ENCODE assay signal across 1 cellular context in genomic region chr20:62832951-62833391, GRCh38.
TF ChIP-seq lines count a peak whose summit lies in the region.

No MANE protein-coding gene starts in this region.

TF ChIP-seq in K562, 482 proteins besides CTCF, POLR2A, EP300 and RAD21:
- TF ChIP-seq ZNF57 (CRISPR knock-in tag; IDR thresholded peaks at IDR 0.05) = no peak
- TF ChIP-seq, protein P1, sequence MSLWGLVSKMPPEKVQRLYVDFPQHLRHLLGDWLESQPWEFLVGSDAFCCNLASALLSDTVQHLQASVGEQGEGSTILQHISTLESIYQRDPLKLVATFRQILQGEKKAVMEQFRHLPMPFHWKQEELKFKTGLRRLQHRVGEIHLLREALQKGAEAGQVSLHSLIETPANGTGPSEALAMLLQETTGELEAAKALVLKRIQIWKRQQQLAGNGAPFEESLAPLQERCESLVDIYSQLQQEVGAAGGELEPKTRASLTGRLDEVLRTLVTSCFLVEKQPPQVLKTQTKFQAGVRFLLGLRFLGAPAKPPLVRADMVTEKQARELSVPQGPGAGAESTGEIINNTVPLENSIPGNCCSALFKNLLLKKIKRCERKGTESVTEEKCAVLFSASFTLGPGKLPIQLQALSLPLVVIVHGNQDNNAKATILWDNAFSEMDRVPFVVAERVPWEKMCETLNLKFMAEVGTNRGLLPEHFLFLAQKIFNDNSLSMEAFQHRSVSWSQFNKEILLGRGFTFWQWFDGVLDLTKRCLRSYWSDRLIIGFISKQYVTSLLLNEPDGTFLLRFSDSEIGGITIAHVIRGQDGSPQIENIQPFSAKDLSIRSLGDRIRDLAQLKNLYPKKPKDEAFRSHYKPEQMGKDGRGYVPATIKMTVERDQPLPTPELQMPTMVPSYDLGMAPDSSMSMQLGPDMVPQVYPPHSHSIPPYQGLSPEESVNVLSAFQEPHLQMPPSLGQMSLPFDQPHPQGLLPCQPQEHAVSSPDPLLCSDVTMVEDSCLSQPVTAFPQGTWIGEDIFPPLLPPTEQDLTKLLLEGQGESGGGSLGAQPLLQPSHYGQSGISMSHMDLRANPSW (CRISPR knock-in tag; IDR thresholded peaks at IDR 0.05) = no peak
- TF ChIP-seq HMGN3 (IDR thresholded peaks at IDR 0.05; ENCODE audit: borderline replicate concordance, extremely low read depth, insufficient read length, low read depth, low read length) = no peak
- TF ChIP-seq, protein P2, sequence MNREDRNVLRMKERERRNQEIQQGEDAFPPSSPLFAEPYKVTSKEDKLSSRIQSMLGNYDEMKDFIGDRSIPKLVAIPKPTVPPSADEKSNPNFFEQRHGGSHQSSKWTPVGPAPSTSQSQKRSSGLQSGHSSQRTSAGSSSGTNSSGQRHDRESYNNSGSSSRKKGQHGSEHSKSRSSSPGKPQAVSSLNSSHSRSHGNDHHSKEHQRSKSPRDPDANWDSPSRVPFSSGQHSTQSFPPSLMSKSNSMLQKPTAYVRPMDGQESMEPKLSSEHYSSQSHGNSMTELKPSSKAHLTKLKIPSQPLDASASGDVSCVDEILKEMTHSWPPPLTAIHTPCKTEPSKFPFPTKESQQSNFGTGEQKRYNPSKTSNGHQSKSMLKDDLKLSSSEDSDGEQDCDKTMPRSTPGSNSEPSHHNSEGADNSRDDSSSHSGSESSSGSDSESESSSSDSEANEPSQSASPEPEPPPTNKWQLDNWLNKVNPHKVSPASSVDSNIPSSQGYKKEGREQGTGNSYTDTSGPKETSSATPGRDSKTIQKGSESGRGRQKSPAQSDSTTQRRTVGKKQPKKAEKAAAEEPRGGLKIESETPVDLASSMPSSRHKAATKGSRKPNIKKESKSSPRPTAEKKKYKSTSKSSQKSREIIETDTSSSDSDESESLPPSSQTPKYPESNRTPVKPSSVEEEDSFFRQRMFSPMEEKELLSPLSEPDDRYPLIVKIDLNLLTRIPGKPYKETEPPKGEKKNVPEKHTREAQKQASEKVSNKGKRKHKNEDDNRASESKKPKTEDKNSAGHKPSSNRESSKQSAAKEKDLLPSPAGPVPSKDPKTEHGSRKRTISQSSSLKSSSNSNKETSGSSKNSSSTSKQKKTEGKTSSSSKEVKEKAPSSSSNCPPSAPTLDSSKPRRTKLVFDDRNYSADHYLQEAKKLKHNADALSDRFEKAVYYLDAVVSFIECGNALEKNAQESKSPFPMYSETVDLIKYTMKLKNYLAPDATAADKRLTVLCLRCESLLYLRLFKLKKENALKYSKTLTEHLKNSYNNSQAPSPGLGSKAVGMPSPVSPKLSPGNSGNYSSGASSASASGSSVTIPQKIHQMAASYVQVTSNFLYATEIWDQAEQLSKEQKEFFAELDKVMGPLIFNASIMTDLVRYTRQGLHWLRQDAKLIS (CRISPR knock-in tag; IDR thresholded peaks at IDR 0.05) = no peak
- TF ChIP-seq, protein P3, sequence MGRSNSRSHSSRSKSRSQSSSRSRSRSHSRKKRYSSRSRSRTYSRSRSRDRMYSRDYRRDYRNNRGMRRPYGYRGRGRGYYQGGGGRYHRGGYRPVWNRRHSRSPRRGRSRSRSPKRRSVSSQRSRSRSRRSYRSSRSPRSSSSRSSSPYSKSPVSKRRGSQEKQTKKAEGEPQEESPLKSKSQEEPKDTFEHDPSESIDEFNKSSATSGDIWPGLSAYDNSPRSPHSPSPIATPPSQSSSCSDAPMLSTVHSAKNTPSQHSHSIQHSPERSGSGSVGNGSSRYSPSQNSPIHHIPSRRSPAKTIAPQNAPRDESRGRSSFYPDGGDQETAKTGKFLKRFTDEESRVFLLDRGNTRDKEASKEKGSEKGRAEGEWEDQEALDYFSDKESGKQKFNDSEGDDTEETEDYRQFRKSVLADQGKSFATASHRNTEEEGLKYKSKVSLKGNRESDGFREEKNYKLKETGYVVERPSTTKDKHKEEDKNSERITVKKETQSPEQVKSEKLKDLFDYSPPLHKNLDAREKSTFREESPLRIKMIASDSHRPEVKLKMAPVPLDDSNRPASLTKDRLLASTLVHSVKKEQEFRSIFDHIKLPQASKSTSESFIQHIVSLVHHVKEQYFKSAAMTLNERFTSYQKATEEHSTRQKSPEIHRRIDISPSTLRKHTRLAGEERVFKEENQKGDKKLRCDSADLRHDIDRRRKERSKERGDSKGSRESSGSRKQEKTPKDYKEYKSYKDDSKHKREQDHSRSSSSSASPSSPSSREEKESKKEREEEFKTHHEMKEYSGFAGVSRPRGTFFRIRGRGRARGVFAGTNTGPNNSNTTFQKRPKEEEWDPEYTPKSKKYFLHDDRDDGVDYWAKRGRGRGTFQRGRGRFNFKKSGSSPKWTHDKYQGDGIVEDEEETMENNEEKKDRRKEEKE (IDR thresholded peaks at IDR 0.05; ENCODE audit: borderline replicate concordance in 1 of 2, control insufficient read depth in 1 of 2, low read depth in 2 of 2, low read length in 1 of 2) = no peak
- peak; percentile 38; the same call in 1 of the 2 replicates for TF ChIP-seq TFAP4 (CRISPR knock-in tag; IDR thresholded peaks at IDR 0.05; ENCODE audit: borderline replicate concordance)
- TF ChIP-seq CHD4 (IDR thresholded peaks at IDR 0.05; ENCODE audit: insufficient read depth, insufficient replicate concordance, low read depth, low read length, poor library complexity, severe bottlenecking) = no peak
- no peak for TF ChIP-seq ZNF561 (CRISPR knock-in tag; conservative IDR thresholded peaks at IDR 0.05)
- TF ChIP-seq, protein P4, sequence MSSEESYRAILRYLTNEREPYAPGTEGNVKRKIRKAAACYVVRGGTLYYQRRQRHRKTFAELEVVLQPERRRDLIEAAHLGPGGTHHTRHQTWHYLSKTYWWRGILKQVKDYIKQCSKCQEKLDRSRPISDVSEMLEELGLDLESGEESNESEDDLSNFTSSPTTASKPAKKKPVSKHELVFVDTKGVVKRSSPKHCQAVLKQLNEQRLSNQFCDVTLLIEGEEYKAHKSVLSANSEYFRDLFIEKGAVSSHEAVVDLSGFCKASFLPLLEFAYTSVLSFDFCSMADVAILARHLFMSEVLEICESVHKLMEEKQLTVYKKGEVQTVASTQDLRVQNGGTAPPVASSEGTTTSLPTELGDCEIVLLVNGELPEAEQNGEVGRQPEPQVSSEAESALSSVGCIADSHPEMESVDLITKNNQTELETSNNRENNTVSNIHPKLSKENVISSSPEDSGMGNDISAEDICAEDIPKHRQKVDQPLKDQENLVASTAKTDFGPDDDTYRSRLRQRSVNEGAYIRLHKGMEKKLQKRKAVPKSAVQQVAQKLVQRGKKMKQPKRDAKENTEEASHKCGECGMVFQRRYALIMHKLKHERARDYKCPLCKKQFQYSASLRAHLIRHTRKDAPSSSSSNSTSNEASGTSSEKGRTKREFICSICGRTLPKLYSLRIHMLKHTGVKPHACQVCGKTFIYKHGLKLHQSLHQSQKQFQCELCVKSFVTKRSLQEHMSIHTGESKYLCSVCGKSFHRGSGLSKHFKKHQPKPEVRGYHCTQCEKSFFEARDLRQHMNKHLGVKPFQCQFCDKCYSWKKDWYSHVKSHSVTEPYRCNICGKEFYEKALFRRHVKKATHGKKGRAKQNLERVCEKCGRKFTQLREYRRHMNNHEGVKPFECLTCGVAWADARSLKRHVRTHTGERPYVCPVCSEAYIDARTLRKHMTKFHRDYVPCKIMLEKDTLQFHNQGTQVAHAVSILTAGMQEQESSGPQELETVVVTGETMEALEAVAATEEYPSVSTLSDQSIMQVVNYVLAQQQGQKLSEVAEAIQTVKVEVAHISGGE (CRISPR knock-in tag; IDR thresholded peaks at IDR 0.05) = no peak
- TF ChIP-seq TGIF2 (CRISPR knock-in tag; IDR thresholded peaks at IDR 0.05) = no peak
- TF ChIP-seq CEBPG (CRISPR knock-in tag; IDR thresholded peaks at IDR 0.05) = peak; percentile 21; the same call in 1 of the 2 replicates
- TF ChIP-seq CEBPG (tag; conservative IDR thresholded peaks at IDR 0.05 in 1 of 2, IDR thresholded peaks at IDR 0.05 in 1 of 2) = no peak
- no peak for TF ChIP-seq FOXA1 (IDR thresholded peaks at IDR 0.05; ENCODE audit: borderline replicate concordance)
- TF ChIP-seq PHF8 (IDR thresholded peaks at IDR 0.05; ENCODE audit: borderline replicate concordance, low read length) = 0 out of 2 replicates have a peak, but pooled peaks have one; percentile 14
- no peak for TF ChIP-seq NBN (IDR thresholded peaks at IDR 0.05; ENCODE audit: low read depth)
- no peak for TF ChIP-seq ZNF398 (CRISPR knock-in tag; IDR thresholded peaks at IDR 0.05)
- no peak for TF ChIP-seq TRIM28 (IDR thresholded peaks at IDR 0.05)
- no peak for TF ChIP-seq FOXM1 (IDR thresholded peaks at IDR 0.05; ENCODE audit: low read depth)
- no peak for TF ChIP-seq FOXM1 (CRISPR knock-in tag; IDR thresholded peaks at IDR 0.05; ENCODE audit: low read depth)
- TF ChIP-seq ZNF121 (CRISPR knock-in tag; conservative IDR thresholded peaks at IDR 0.05) = no peak
- no peak for TF ChIP-seq CBFB (CRISPR knock-in tag; IDR thresholded peaks at IDR 0.05)
- TF ChIP-seq ZZZ3 (IDR thresholded peaks at IDR 0.05) = no peak
- TF ChIP-seq, protein P5, sequence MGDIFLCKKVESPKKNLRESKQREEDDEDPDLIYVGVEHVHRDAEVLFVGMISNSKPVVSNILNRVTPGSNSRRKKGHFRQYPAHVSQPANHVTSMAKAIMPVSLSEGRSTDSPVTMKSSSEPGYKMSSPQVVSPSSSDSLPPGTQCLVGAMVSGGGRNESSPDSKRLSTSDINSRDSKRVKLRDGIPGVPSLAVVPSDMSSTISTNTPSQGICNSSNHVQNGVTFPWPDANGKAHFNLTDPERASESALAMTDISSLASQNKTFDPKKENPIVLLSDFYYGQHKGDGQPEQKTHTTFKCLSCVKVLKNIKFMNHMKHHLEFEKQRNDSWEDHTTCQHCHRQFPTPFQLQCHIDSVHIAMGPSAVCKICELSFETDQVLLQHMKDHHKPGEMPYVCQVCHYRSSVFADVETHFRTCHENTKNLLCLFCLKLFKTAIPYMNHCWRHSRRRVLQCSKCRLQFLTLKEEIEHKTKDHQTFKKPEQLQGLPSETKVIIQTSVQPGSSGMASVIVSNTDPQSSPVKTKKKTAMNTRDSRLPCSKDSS (IDR thresholded peaks at IDR 0.05; ENCODE audit: low read depth, partially characterized antibody) = no peak
